14 cellular contexts compared by ENCODE assay signal in genomic region chr10:6494934-6495592, GRCh38.
DNase-seq lines count a peak whose midpoint lies in the region; ATAC-seq, FAIRE-seq and TF ChIP-seq lines count a peak whose summit lies in the region.
"Had no signal": no experiment of that assay in that cellular context is flagged by ENCODE, and none has a peak within 500 bp of the region (broad histone marks: within the 10 kb centered on the region; RNA-seq: fewer than 3 reads in every experiment).

No MANE protein-coding gene starts in this region.

- FAIRE-seq in GM12892 (lab: Jason Lieb, UNC), result no peak

- H3K4me3 Mint-ChIP-seq in activated CD4-positive, alpha-beta memory T cell treated with anti-CD3 and anti-CD28 coated beads, Interleukin-2, amount 10 ng/mL, durations not matched to agents 7 days and 5 days, result no peak overlapping the region
- H3K4me3 Mint-ChIP-seq in effector memory CD8-positive, alpha-beta T cell, result no peak overlapping the region
- H3K4me3 Mint-ChIP-seq in stimulated activated naive CD8-positive, alpha-beta T cell treated with anti-CD3 and anti-CD28 coated beads, Interleukin-15, amount 100 ng/mL, for 72 hours, result no peak overlapping the region

- peak; percentile 43 for ATAC-seq in effector memory CD8-positive, alpha-beta T cell (replicated peaks)
- peak; percentile 66 for ATAC-seq in stimulated activated naive CD8-positive, alpha-beta T cell treated with anti-CD3 and anti-CD28 coated beads, Interleukin-15, amount 100 ng/mL, for 72 hours
- ATAC-seq in GM21367 (IDR thresholded peaks at IDR 0.05; ENCODE audit: unreplicated experiment), result no peak
- ATAC-seq: left lung had no signal

- POLR2A ChIA-PET in activated CD4-positive, alpha-beta memory T cell treated with anti-CD3 and anti-CD28 coated beads, Interleukin-2, amount 10 ng/mL, durations not matched to agents 7 days and 5 days (lab: Charles Lee), result interaction anchor here (1.1 to 5.7 kb wide), 8 partner anchors 9 to 87 kb away, joined by 3 to 67 read pairs (median 36); partner anchors contain the start of gene PRKCQ

- DNase-seq in stimulated activated CD4-positive, alpha-beta T cell treated with anti-CD3 and anti-CD28 coated beads, Interleukin-15, amount 100 ng/mL, for 24 hours, result peak; percentile 59
- no peak for DNase-seq in stimulated activated CD4-positive, alpha-beta T cell treated with anti-CD3 and anti-CD28 coated beads, Interleukin-2, amount 100 ng/mL, for 48 hours
- peak; percentile 76 for DNase-seq in activated CD4-positive, alpha-beta memory T cell treated with anti-CD3 and anti-CD28 coated beads, Interleukin-2, amount 10 ng/mL, durations not matched to agents 7 days and 5 days
- peak; percentile 44 to 57 (median 55) for DNase-seq in effector memory CD8-positive, alpha-beta T cell
- peak; percentile 30 to 55 for DNase-seq in stimulated activated naive CD8-positive, alpha-beta T cell treated with anti-CD3 and anti-CD28 coated beads, Interleukin-15, amount 100 ng/mL, for 72 hours
- DNase-seq in GM12892 (ENCODE audit: insufficient read length), result no peak
- DNase-seq in NCI-H774 (lab: John Stamatoyannopoulos, UW), result no peak
- DNase-seq: adrenal gland, dermis blood vessel endothelial cell, GF-D8, left lung, NCI-H2029 treated with DMSO at 0.1 percent for 48 hours, testis had no signal

- H3K36me3 Mint-ChIP-seq in activated CD4-positive, alpha-beta memory T cell treated with anti-CD3 and anti-CD28 coated beads, Interleukin-2, amount 10 ng/mL, durations not matched to agents 7 days and 5 days (ENCODE audit: low read depth), result peaks cover 24% of the 10 kb centered on the region
- peaks cover 35% of the 10 kb centered on the region for H3K36me3 Mint-ChIP-seq in effector memory CD8-positive, alpha-beta T cell (ENCODE audit: insufficient read depth)

- H3K9me3 Mint-ChIP-seq in activated CD4-positive, alpha-beta memory T cell treated with anti-CD3 and anti-CD28 coated beads, Interleukin-2, amount 10 ng/mL, durations not matched to agents 7 days and 5 days, result peaks cover 2% of the 10 kb centered on the region
- no peaks in the 10 kb centered on the region for H3K9me3 Mint-ChIP-seq in effector memory CD8-positive, alpha-beta T cell
- H3K9me3 Mint-ChIP-seq in stimulated activated naive CD8-positive, alpha-beta T cell treated with anti-CD3 and anti-CD28 coated beads, Interleukin-15, amount 100 ng/mL, for 72 hours, result no peaks in the 10 kb centered on the region

- H3K27ac Mint-ChIP-seq in activated CD4-positive, alpha-beta memory T cell treated with anti-CD3 and anti-CD28 coated beads, Interleukin-2, amount 10 ng/mL, durations not matched to agents 7 days and 5 days, result no peak overlapping the region
- H3K27ac Mint-ChIP-seq in effector memory CD8-positive, alpha-beta T cell, result no peak overlapping the region
- H3K27ac Mint-ChIP-seq in stimulated activated naive CD8-positive, alpha-beta T cell treated with anti-CD3 and anti-CD28 coated beads, Interleukin-15, amount 100 ng/mL, for 72 hours, result no peak overlapping the region

- no peaks in the 10 kb centered on the region for H3K27me3 Mint-ChIP-seq in activated CD4-positive, alpha-beta memory T cell treated with anti-CD3 and anti-CD28 coated beads, Interleukin-2, amount 10 ng/mL, durations not matched to agents 7 days and 5 days
- H3K27me3 Mint-ChIP-seq in effector memory CD8-positive, alpha-beta T cell, result no peaks in the 10 kb centered on the region
- H3K27me3 Mint-ChIP-seq in stimulated activated naive CD8-positive, alpha-beta T cell treated with anti-CD3 and anti-CD28 coated beads, Interleukin-15, amount 100 ng/mL, for 72 hours, result no peaks in the 10 kb centered on the region

- CTCF ChIA-PET in activated CD4-positive, alpha-beta memory T cell treated with anti-CD3 and anti-CD28 coated beads, Interleukin-2, amount 10 ng/mL, durations not matched to agents 7 days and 5 days (lab: Charles Lee), result no interaction called here

- TF ChIP-seq POLR2A in GM12892 (IDR thresholded peaks at IDR 0.05; ENCODE audit: low read depth, low read length), result no peak

- peaks cover 30% of the 10 kb centered on the region for H3K4me1 Mint-ChIP-seq in activated CD4-positive, alpha-beta memory T cell treated with anti-CD3 and anti-CD28 coated beads, Interleukin-2, amount 10 ng/mL, durations not matched to agents 7 days and 5 days
- peaks cover 34 to 43% of the 10 kb centered on the region in 2 donors for H3K4me1 Mint-ChIP-seq in effector memory CD8-positive, alpha-beta T cell (ENCODE audit: low read depth in 2 of 2)
- H3K4me1 Mint-ChIP-seq in stimulated activated naive CD8-positive, alpha-beta T cell treated with anti-CD3 and anti-CD28 coated beads, Interleukin-15, amount 100 ng/mL, for 72 hours, result peaks cover 43% of the 10 kb centered on the region

Comparison
In these comparisons a context has a peak if more than half of its experiments do, and no peak if none do; other contexts are left out.
1. DNase-seq: peak in stimulated activated CD4-positive, alpha-beta T cell treated with anti-CD3 and anti-CD28 coated beads, Interleukin-15, amount 100 ng/mL, for 24 hours (single experiment), activated CD4-positive, alpha-beta memory T cell treated with anti-CD3 and anti-CD28 coated beads, Interleukin-2, amount 10 ng/mL, durations not matched to agents 7 days and 5 days (single experiment), effector memory CD8-positive, alpha-beta T cell (3 of 3) and stimulated activated naive CD8-positive, alpha-beta T cell treated with anti-CD3 and anti-CD28 coated beads, Interleukin-15, amount 100 ng/mL, for 72 hours (2 of 2); none in stimulated activated CD4-positive, alpha-beta T cell treated with anti-CD3 and anti-CD28 coated beads, Interleukin-2, amount 100 ng/mL, for 48 hours (0 of 2), GM12892 (single experiment) and NCI-H774 (single experiment).